Comparison of ENCODE assay signal across 8 cellular contexts in genomic region chr2:37318401-37318800, GRCh38. TPM values are rescaled to one million over a fixed set of nuclear protein-coding genes. Genes with fewer than 3 reads are reported as not detected.
DNase-seq lines count a peak whose midpoint lies in the region; ATAC-seq and TF ChIP-seq lines count a peak whose summit lies in the region.

No MANE protein-coding gene starts in this region.

- no peak for DNase-seq in activated T-cell treated with anti-CD3 and anti-CD28 coated beads, Interleukin-2, amount 50 U/mL, for 24 hours
- DNase-seq in activated T-cell treated with anti-CD3 and anti-CD28 coated beads for 4 hours (no peak), astrocyte of the spinal cord (ENCODE audit: low read depth, low spot score) (peak; percentile 69), dorsolateral prefrontal cortex (no peak), NCI-H146 treated with DMSO at 0.1 percent for 48 hours (lab: John Stamatoyannopoulos, UW; ENCODE audit: unreplicated experiment) (no peak)
- DNase-seq in stimulated activated naive CD8-positive, alpha-beta T cell treated with anti-CD3 and anti-CD28 coated beads, Interleukin-15, amount 100 ng/mL, for 72 hours: no peak
- DNase-seq in activated naive CD4-positive, alpha-beta T cell treated with anti-CD3 and anti-CD28 coated beads, Interleukin-2, amount 50 U/mL, for 16 hours: no peak

- peak; percentile 70 for ATAC-seq in HG03064 (IDR thresholded peaks at IDR 0.05; ENCODE audit: low read depth, unreplicated experiment)
- peak; percentile 52 for ATAC-seq in stimulated activated naive CD8-positive, alpha-beta T cell treated with anti-CD3 and anti-CD28 coated beads, Interleukin-15, amount 100 ng/mL, for 72 hours

- no peaks in the 10 kb centered on the region for H3K9me3 Mint-ChIP-seq in activated T-cell treated with anti-CD3 and anti-CD28 coated beads, Interleukin-2, amount 50 U/mL, for 24 hours
- no peaks in the 10 kb centered on the region for H3K9me3 Mint-ChIP-seq in stimulated activated naive CD8-positive, alpha-beta T cell treated with anti-CD3 and anti-CD28 coated beads, Interleukin-15, amount 100 ng/mL, for 72 hours

- peak overlapping the region; percentile 86 for H3K27ac Mint-ChIP-seq in activated T-cell treated with anti-CD3 and anti-CD28 coated beads, Interleukin-2, amount 50 U/mL, for 24 hours
- H3K27ac Mint-ChIP-seq in stimulated activated naive CD8-positive, alpha-beta T cell treated with anti-CD3 and anti-CD28 coated beads, Interleukin-15, amount 100 ng/mL, for 72 hours: peak overlapping the region in 1 of 2 donors; percentile 63

- H3K27ac ChIP-seq in dorsolateral prefrontal cortex: peak overlapping the region in 6 of 59 donors; percentile 4 to 57 (median 36)

- in situ Hi-C loops in astrocyte of the spinal cord (cut with HindIII; ENCODE audit: low sequenced_read_pairs): no loop called here

- H3K27me3 ChIP-seq in dorsolateral prefrontal cortex: peaks cover 0 to 4% (median 0%) of the 10 kb centered on the region in 45 donors

- H3K4me3 Mint-ChIP-seq in activated T-cell treated with anti-CD3 and anti-CD28 coated beads, Interleukin-2, amount 50 U/mL, for 24 hours: peak overlapping the region; percentile 2
- H3K4me3 Mint-ChIP-seq in stimulated activated naive CD8-positive, alpha-beta T cell treated with anti-CD3 and anti-CD28 coated beads, Interleukin-15, amount 100 ng/mL, for 72 hours: no peak overlapping the region

- intact Hi-C loops in dorsolateral prefrontal cortex (cut with DNase I): no loop called here

- no peak overlapping the region for H3K4me3 ChIP-seq in astrocyte of the spinal cord (ENCODE audit: low read depth, low read length)
- no peak overlapping the region for H3K4me3 ChIP-seq in dorsolateral prefrontal cortex

- peaks cover 78% of the 10 kb centered on the region for H3K4me1 Mint-ChIP-seq in activated T-cell treated with anti-CD3 and anti-CD28 coated beads, Interleukin-2, amount 50 U/mL, for 24 hours (ENCODE audit: low read depth)
- peaks cover 58% of the 10 kb centered on the region for H3K4me1 Mint-ChIP-seq in stimulated activated naive CD8-positive, alpha-beta T cell treated with anti-CD3 and anti-CD28 coated beads, Interleukin-15, amount 100 ng/mL, for 72 hours

- no peaks in the 10 kb centered on the region for H3K27me3 Mint-ChIP-seq in activated T-cell treated with anti-CD3 and anti-CD28 coated beads, Interleukin-2, amount 50 U/mL, for 24 hours
- no peaks in the 10 kb centered on the region for H3K27me3 Mint-ChIP-seq in stimulated activated naive CD8-positive, alpha-beta T cell treated with anti-CD3 and anti-CD28 coated beads, Interleukin-15, amount 100 ng/mL, for 72 hours

- TF ChIP-seq CTCF in astrocyte of the spinal cord (IDR thresholded peaks at IDR 0.05; ENCODE audit: low read depth, low read length): no peak
- TF ChIP-seq CTCF in dorsolateral prefrontal cortex (IDR thresholded peaks at IDR 0.05 in 54 of 56, conservative IDR thresholded peaks at IDR 0.05 in 2 of 56; ENCODE audit: low read depth in 1 of 56, partially characterized antibody in 56 of 56): no peak

- peaks cover 59% of the 10 kb centered on the region for H3K36me3 Mint-ChIP-seq in activated T-cell treated with anti-CD3 and anti-CD28 coated beads, Interleukin-2, amount 50 U/mL, for 24 hours (ENCODE audit: low read depth)

RNA-seq across cellular contexts. Expression of gene PRKD3, which starts 6.2 kb away (rescaled TPM):
- 10 to 100 TPM in 112 of 120 experiments, 1 to 10 TPM in 8; 7.8 to 37.9 (median 16.4) TPM for total RNA-seq in dorsolateral prefrontal cortex

RNA-seq across cellular contexts. Expression of gene QPCT, which starts 26.0 kb away (rescaled TPM):
- 10 to 100 TPM in 111 of 120 experiments, 1 to 10 TPM in 9; 4.6 to 30.3 (median 17.4) TPM for total RNA-seq in dorsolateral prefrontal cortex
